ENCODE assay signal across 1 cellular context in genomic region chr2:98507940-98508689, GRCh38.
TF ChIP-seq lines count a peak whose summit lies in the region.

No MANE protein-coding gene starts in this region.

TF ChIP-seq in K562, 482 proteins besides CTCF, POLR2A, EP300 and RAD21 (continued from another document and continues in another):
- 0 out of 4 replicates have a peak, but pooled peaks of 1 of the 2 experiments have one; percentile 60 for TF ChIP-seq ZMIZ1 (IDR thresholded peaks at IDR 0.05; ENCODE audit: low read depth in 2 of 2, low read length in 2 of 2)
- no peak for TF ChIP-seq NR4A1 (CRISPR knock-in tag; IDR thresholded peaks at IDR 0.05)
- TF ChIP-seq NR4A1 (tag; IDR thresholded peaks at IDR 0.05): 0 out of 2 replicates have a peak, but pooled peaks have one; percentile 70
- no peak for TF ChIP-seq ZFP30 (CRISPR knock-in tag; IDR thresholded peaks at IDR 0.05; ENCODE audit: borderline replicate concordance)
- TF ChIP-seq RB1 (IDR thresholded peaks at IDR 0.05; ENCODE audit: low read depth): no peak
- no peak for TF ChIP-seq ZC3H11A (IDR thresholded peaks at IDR 0.05; ENCODE audit: low read depth, low read length)
- TF ChIP-seq TFAP4 (CRISPR knock-in tag; IDR thresholded peaks at IDR 0.05; ENCODE audit: borderline replicate concordance): no peak
- TF ChIP-seq NFIC (IDR thresholded peaks at IDR 0.05): peak; percentile 76
- TF ChIP-seq ZNF184 (CRISPR knock-in tag; IDR thresholded peaks at IDR 0.05): no peak
- TF ChIP-seq CCAR2 (IDR thresholded peaks at IDR 0.05; ENCODE audit: low read depth, low read length): no peak
- no peak for TF ChIP-seq ELK1 (CRISPR knock-in tag; IDR thresholded peaks at IDR 0.05)
- peak; percentile 40; the same call in 1 of the 2 replicates for TF ChIP-seq PML (IDR thresholded peaks at IDR 0.05; ENCODE audit: low read length)
- no peak for TF ChIP-seq MAFF (IDR thresholded peaks at IDR 0.05; ENCODE audit: low read length)
- peak; percentile 65; the same call in 1 of the 2 replicates for TF ChIP-seq RNF2 (IDR thresholded peaks at IDR 0.05)
- no peak for TF ChIP-seq BCL6 (CRISPR knock-in tag; IDR thresholded peaks at IDR 0.05)
- TF ChIP-seq ZNF23 (CRISPR knock-in tag; IDR thresholded peaks at IDR 0.05): no peak
- TF ChIP-seq DDX20 (tag; IDR thresholded peaks at IDR 0.05; ENCODE audit: low read depth): no peak
- TF ChIP-seq SREBF1 (IDR thresholded peaks at IDR 0.05; ENCODE audit: borderline replicate concordance, low read depth, low read length): no peak
- TF ChIP-seq MCM7 (IDR thresholded peaks at IDR 0.05): no peak
- TF ChIP-seq PRDM10 (IDR thresholded peaks at IDR 0.05; ENCODE audit: partially characterized antibody): peak; percentile 58
- TF ChIP-seq MLLT1 (IDR thresholded peaks at IDR 0.05): no peak
- no peak for TF ChIP-seq ZNF408 (CRISPR knock-in tag; IDR thresholded peaks at IDR 0.05; ENCODE audit: low read depth)
- no peak for TF ChIP-seq ZNF146 (CRISPR knock-in tag; IDR thresholded peaks at IDR 0.05; ENCODE audit: unreplicated experiment)
- peak; percentile 65; the same call in 1 of the 2 replicates for TF ChIP-seq ZNF766 (CRISPR knock-in tag; conservative IDR thresholded peaks at IDR 0.05)
- peak; percentile 17; the same call in 1 of the 2 replicates for TF ChIP-seq ZFX (CRISPR knock-in tag; IDR thresholded peaks at IDR 0.05)
- peak; percentile 47; the same call in 1 of the 2 replicates for TF ChIP-seq ZEB2 (IDR thresholded peaks at IDR 0.05)
- peak; percentile 80 for TF ChIP-seq SMARCE1 (IDR thresholded peaks at IDR 0.05)
- TF ChIP-seq MTA3 (IDR thresholded peaks at IDR 0.05; ENCODE audit: borderline replicate concordance): 0 out of 2 replicates have a peak, but pooled peaks have one; percentile 62
- TF ChIP-seq UBTF (IDR thresholded peaks at IDR 0.05; ENCODE audit: borderline replicate concordance in 1 of 2, low read depth in 2 of 2, low read length in 2 of 2): 0 out of 4 replicates have a peak, but pooled peaks of 1 of the 2 experiments have one; percentile 21
- TF ChIP-seq SMAD2 (IDR thresholded peaks at IDR 0.05; ENCODE audit: low read depth, low read length): no peak
- peak; percentile 58; the same call in 1 of the 2 replicates for TF ChIP-seq FOSL1 (tag; conservative IDR thresholded peaks at IDR 0.05)
- TF ChIP-seq ZNF407 (IDR thresholded peaks at IDR 0.05; ENCODE audit: low read depth): no peak
- TF ChIP-seq ZNF395 (CRISPR knock-in tag; IDR thresholded peaks at IDR 0.05): peak; percentile 10
- no peak for TF ChIP-seq NRF1 (conservative IDR thresholded peaks at IDR 0.05 in 1 of 2, IDR thresholded peaks at IDR 0.05 in 1 of 2)
- TF ChIP-seq DACH1 (IDR thresholded peaks at IDR 0.05; ENCODE audit: partially characterized antibody): peak; percentile 11
